Comparison of ENCODE assay signal across 7 cellular contexts in genomic region chr14:104676694-104677505, GRCh38. TPM values are rescaled to one million over a fixed set of nuclear protein-coding genes. Genes with fewer than 3 reads are reported as not detected.
A peak's percentile ranks its signal among the peaks of the same experiment; 100 is the strongest.
DNase-seq lines count a peak whose midpoint lies in the region; ATAC-seq, FAIRE-seq and TF ChIP-seq lines count a peak whose summit lies in the region.

No MANE protein-coding gene starts in this region.

- H2AFZ ChIP-seq in MM.1S (ENCODE audit: low read length): no peak overlapping the region
- H2AFZ ChIP-seq in mammary epithelial cell (ENCODE audit: low read depth, low read length): peak overlapping the region; percentile 94

- H3K79me2 ChIP-seq in MM.1S (ENCODE audit: low read length): no peaks in the 10 kb centered on the region
- no peaks in the 10 kb centered on the region for H3K79me2 ChIP-seq in mammary epithelial cell (ENCODE audit: insufficient read depth, low read length)

- TF ChIP-seq CTCF in MM.1S (IDR thresholded peaks at IDR 0.05; ENCODE audit: low read length): no peak
- TF ChIP-seq CTCF in mammary epithelial cell (conservative IDR thresholded peaks at IDR 0.05 in 1 of 2, IDR thresholded peaks at IDR 0.05 in 1 of 2; ENCODE audit: extremely low read depth in 1 of 2, insufficient read depth in 1 of 2, low read depth in 1 of 2, low read length in 2 of 2): no peak
- TF ChIP-seq CTCF in thoracic aorta (IDR thresholded peaks at IDR 0.05): no peak
- no peak for TF ChIP-seq CTCF in D721Med (IDR thresholded peaks at IDR 0.05; ENCODE audit: insufficient read depth, missing control alignments)

- in situ Hi-C loops in mammary epithelial cell (cut with MboI; ENCODE audit: low sequenced_read_pairs in 2 of 2): no loop called here

- BruUV-seq in mammary epithelial cell (replicated peaks; lab: Mats Ljungman, UMichigan): no TSS peak

- intact Hi-C loops in mammary epithelial cell (cut with micrococcal nuclease): no loop called here

- H3K9me3 ChIP-seq in MM.1S (replicated peaks; ENCODE audit: insufficient read depth, low read length) (no peaks in the 10 kb centered on the region), mammary epithelial cell (replicated peaks; ENCODE audit: insufficient read depth, low read length) (no peaks in the 10 kb centered on the region), muscle layer of colon (ENCODE audit: low read length) (no peaks in the 10 kb centered on the region), thoracic aorta (no peaks in the 10 kb centered on the region)

- H3K27me3 ChIP-seq in MM.1S (replicated peaks; ENCODE audit: insufficient read depth, low read length) (peaks cover 22% of the 10 kb centered on the region), mammary epithelial cell (ENCODE audit: insufficient read depth, low read length) (no peaks in the 10 kb centered on the region), muscle layer of colon (ENCODE audit: control insufficient read depth in 1 of 2, insufficient read depth in 2 of 2, low read length in 2 of 2) (no peaks in the 10 kb centered on the region), thoracic aorta (replicated peaks; ENCODE audit: insufficient read depth) (no peaks in the 10 kb centered on the region)

- H3K4me3 ChIP-seq in MM.1S (ENCODE audit: low read length) (peak overlapping the region; percentile 48; the same call in 1 of the 2 replicates), mammary epithelial cell (replicated peaks in 1 of 3; ENCODE audit: insufficient read depth in 1 of 3, low read depth in 2 of 3, low read length in 3 of 3) (no peak overlapping the region), muscle layer of colon (ENCODE audit: low read depth in 1 of 2, low read length in 2 of 2) (peak overlapping the region; percentile 40 to 62), thoracic aorta (peak overlapping the region; percentile 79)

- H3K9me2 ChIP-seq in MM.1S (replicated peaks; ENCODE audit: insufficient read depth, low read length): no peaks in the 10 kb centered on the region

- WGBS in mammary epithelial cell (ENCODE audit: low coverage, missing lambda C conversion rate): 89% methylated on average over 9 of the region's 29 CpGs

- no peaks in the 10 kb centered on the region for H3K36me3 ChIP-seq in MM.1S (replicated peaks; ENCODE audit: insufficient read depth, low read length)
- no peaks in the 10 kb centered on the region for H3K36me3 ChIP-seq in mammary epithelial cell (ENCODE audit: insufficient read depth, low read length)
- H3K36me3 ChIP-seq in muscle layer of colon (ENCODE audit: insufficient read depth, low read length): no peaks in the 10 kb centered on the region
- H3K36me3 ChIP-seq in thoracic aorta: no peaks in the 10 kb centered on the region

- no peak overlapping the region; the same call in 1 of the 2 replicates for H3K9ac ChIP-seq in MM.1S (ENCODE audit: low read length)
- H3K9ac ChIP-seq in mammary epithelial cell (ENCODE audit: insufficient read depth, low read length): no peak overlapping the region
- H3K9ac ChIP-seq in muscle layer of colon (ENCODE audit: low read length): peak overlapping the region; percentile 53

- H3K27ac ChIP-seq in MM.1S (ENCODE audit: low read length): no peak overlapping the region
- no peak overlapping the region for H3K27ac ChIP-seq in mammary epithelial cell (ENCODE audit: insufficient read depth, low read depth, low read length)
- peak overlapping the region; percentile 67 for H3K27ac ChIP-seq in muscle layer of colon (ENCODE audit: low read depth, low read length)
- H3K27ac ChIP-seq in thoracic aorta: peak overlapping the region; percentile 82 to 87

- DNase-seq in MM.1S: no peak
- no peak for DNase-seq in mammary epithelial cell
- DNase-seq in thoracic aorta (ENCODE audit: low spot score): no peak
- DNase-seq in SHP77 treated with DMSO at 0.1 percent for 48 hours (lab: John Stamatoyannopoulos, UW): no peak
- no peak for DNase-seq in D721Med (ENCODE audit: insufficient read length, low spot score)

- CTCF ChIA-PET in mammary epithelial cell (lab: Charles Lee; ENCODE audit: low non-redundant PET): no interaction called here

- ATAC-seq in GM21381 (IDR thresholded peaks at IDR 0.05; ENCODE audit: unreplicated experiment) (peak; percentile 30), thoracic aorta (ENCODE audit: insufficient number of reproducible peaks, low FRiP score, low read depth) (no peak)

- H3K4me1 ChIP-seq in MM.1S (ENCODE audit: low read length) (no peaks in the 10 kb centered on the region), mammary epithelial cell (ENCODE audit: insufficient read depth, low read length) (peaks cover 42% of the 10 kb centered on the region), muscle layer of colon (ENCODE audit: insufficient read depth, low read length) (peaks cover 38% of the 10 kb centered on the region), thoracic aorta (ENCODE audit: control insufficient read depth in 1 of 2, low read depth in 2 of 2) (peaks cover 34 to 49% of the 10 kb centered on the region in 2 donors)

- no peaks in the 10 kb centered on the region for H3F3A ChIP-seq in MM.1S (ENCODE audit: insufficient read depth, low read length)

- dilution Hi-C loops in mammary epithelial cell (cut with HindIII; ENCODE audit: low sequenced_read_pairs): no loop called here

- H3K4me2 ChIP-seq in MM.1S (ENCODE audit: low read depth, low read length) (peak overlapping the region; percentile 74), mammary epithelial cell (ENCODE audit: insufficient read depth, low read depth, low read length) (peak overlapping the region; percentile 91)

- FAIRE-seq in D721Med (lab: Jason Lieb, UNC): no peak

- no peaks in the 10 kb centered on the region for H4K20me1 ChIP-seq in MM.1S (ENCODE audit: insufficient read depth, low read length)
- H4K20me1 ChIP-seq in mammary epithelial cell (ENCODE audit: insufficient read depth, low read length): no peaks in the 10 kb centered on the region

RNA-seq across cellular contexts. Expression of gene INF2, which starts 12.5 kb away (rescaled TPM):
- total RNA-seq in mammary epithelial cell (100 to 1,000 TPM in 1 of 2 donors, 10 to 100 TPM in 1; 65.7 to 125 TPM), thoracic aorta (100 to 1,000 TPM; 124 to 162 TPM)
- polyA plus RNA-seq in mammary epithelial cell: 64.5 TPM
- polyA minus RNA-seq in mammary epithelial cell: 52.1 TPM

RNA-seq across cellular contexts. Expression of gene ADSS1, which starts 47.1 kb away (rescaled TPM):
- total RNA-seq in mammary epithelial cell: 1 to 10 TPM; 1.5 to 3.8 TPM
- polyA plus RNA-seq in mammary epithelial cell: 0.56 TPM
- polyA minus RNA-seq in mammary epithelial cell: not detected
- 10 to 100 TPM; 30.8 to 87.3 TPM for total RNA-seq in thoracic aorta

Comparison
In these comparisons a context has a peak if more than half of its experiments do, and no peak if none do; other contexts are left out.
1. H3K27ac ChIP-seq: peak in muscle layer of colon (single experiment) and thoracic aorta (2 of 2); none in MM.1S (single experiment) and mammary epithelial cell (single experiment).
2. H3K4me3 ChIP-seq: peak in MM.1S (single experiment), muscle layer of colon (2 of 2) and thoracic aorta (single experiment); none in mammary epithelial cell (0 of 3).
3. RNA of gene ADSS1, which starts 47.1 kb away (total RNA-seq): 30.8 to 87.3 TPM in thoracic aorta; 1.5 to 3.8 TPM in mammary epithelial cell; every median in the first group is over 4 times any median in the second.